ENCODE assay signal across 8 cellular contexts in genomic region chr19:44643605-44644390, GRCh38. TPM values are rescaled to one million over a fixed set of nuclear protein-coding genes. Genes with fewer than 3 reads are reported as not detected.
DNase-seq lines count a peak whose midpoint lies in the region; ATAC-seq and TF ChIP-seq lines count a peak whose summit lies in the region.

Gene PVR, plus strand, starts transcription at chr19:44643910. Its CDS starts 187 bp downstream, at chr19:44644097.

- intact Hi-C loops in dorsolateral prefrontal cortex (cut with DNase I) = no loop called here

- H3K27ac ChIP-seq in dorsolateral prefrontal cortex = peak within 1 kb of the TSS in 52 of 59 donors; percentile 18 to 89 (median 69)

- ATAC-seq in GM21717 (IDR thresholded peaks at IDR 0.05; ENCODE audit: unreplicated experiment) = no peak
- ATAC-seq in GM21423 (IDR thresholded peaks at IDR 0.05; ENCODE audit: unreplicated experiment) = no peak

- peak within 1 kb of the TSS; percentile 60 to 94 (median 83) for H3K4me3 ChIP-seq in dorsolateral prefrontal cortex

- DNase-seq in GM10248 (ENCODE audit: extremely low spot score) (peak; percentile 68), NCI-H2029 treated with DMSO at 0.1 percent for 48 hours (lab: John Stamatoyannopoulos, UW) (peak; percentile 21), dorsolateral prefrontal cortex (peak; percentile 40 to 79 (median 60)), left kidney (ENCODE audit: low read depth, low spot score) (peak; percentile 88)
- DNase-seq in activated CD4-positive, alpha-beta T cell treated with anti-CD3 and anti-CD28 coated beads for 1 hour = peak; percentile 21
- peak; percentile 52 for DNase-seq in stimulated activated CD4-positive, alpha-beta T cell treated with anti-CD3 and anti-CD28 coated beads, Interleukin-12 subunit alpha, Interleukin-12 subunit beta, amount 100 ng/mL, for 4 hours

- POLR2A ChIA-PET in GM10248 (lab: Yijun Ruan, JAX) = no interaction called here

- TF ChIP-seq CTCF in GM10248 (IDR thresholded peaks at IDR 0.05; ENCODE audit: control extremely low read depth, extremely low read depth, low read depth, missing control alignments) (no peak), dorsolateral prefrontal cortex (IDR thresholded peaks at IDR 0.05 in 54 of 56, conservative IDR thresholded peaks at IDR 0.05 in 2 of 56; ENCODE audit: low read depth in 1 of 56, partially characterized antibody in 56 of 56) (peak in 10 of 56 donors; percentile 7 to 33 (median 22))

- CTCF ChIA-PET in GM10248 (lab: Yijun Ruan, JAX) = interaction anchor here (1.4 to 1.5 kb wide), 3 partner anchors 13 to 163 kb away, joined by 3 to 4 read pairs (median 3); no protein-coding TSS in a partner anchor

- H3K27me3 ChIP-seq in dorsolateral prefrontal cortex = no peaks in the 10 kb centered on the region

RNA-seq across cellular contexts. Expression of gene PVR, which starts in this region (rescaled TPM):
- 10 to 100 TPM; 17.0 to 42.9 (median 31.8) TPM for total RNA-seq in dorsolateral prefrontal cortex

Comparison
In these comparisons a context has a peak if more than half of its experiments do, and no peak if none do; other contexts are left out.
1. DNase-seq: peak in every context shown above with its lines; median percentile 88 in left kidney; 68 in GM10248; 60 in dorsolateral prefrontal cortex; 52 in stimulated activated CD4-positive, alpha-beta T cell treated with anti-CD3 and anti-CD28 coated beads, Interleukin-12 subunit alpha, Interleukin-12 subunit beta, amount 100 ng/mL, for 4 hours; 21 in NCI-H2029 treated with DMSO at 0.1 percent for 48 hours; 21 in activated CD4-positive, alpha-beta T cell treated with anti-CD3 and anti-CD28 coated beads for 1 hour.